In genomic region chr16:31201511-31202401, GRCh38 we compare ENCODE assay signal across 1 cellular context.
TF ChIP-seq lines count a peak whose summit lies in the region.

No MANE protein-coding gene starts in this region.

TF ChIP-seq in K562, 482 proteins besides CTCF, POLR2A, EP300 and RAD21 (continued from another document and continues in another):
- no peak for TF ChIP-seq BRD9 (IDR thresholded peaks at IDR 0.05; ENCODE audit: low read depth, partially characterized antibody)
- no peak; the same call in 1 of the 2 replicates for TF ChIP-seq ZNF263 (CRISPR knock-in tag; IDR thresholded peaks at IDR 0.05; ENCODE audit: borderline replicate concordance)
- TF ChIP-seq DACH1 (IDR thresholded peaks at IDR 0.05; ENCODE audit: partially characterized antibody): no peak
- no peak for TF ChIP-seq ZNF696 (CRISPR knock-in tag; conservative IDR thresholded peaks at IDR 0.05)
- TF ChIP-seq GABPB1 (CRISPR knock-in tag; IDR thresholded peaks at IDR 0.05): no peak; the same call in none of the 2 replicates
- TF ChIP-seq CHD2 (IDR thresholded peaks at IDR 0.05; ENCODE audit: low read depth, low read length): peak; percentile 92
- TF ChIP-seq E2F3 (CRISPR knock-in tag; IDR thresholded peaks at IDR 0.05): no peak
- no peak for TF ChIP-seq ARID3A (IDR thresholded peaks at IDR 0.05; ENCODE audit: borderline replicate concordance, low read depth, low read length)
- TF ChIP-seq ZNF384 (IDR thresholded peaks at IDR 0.05; ENCODE audit: low read depth, low read length): no peak
- TF ChIP-seq SMAD1 (IDR thresholded peaks at IDR 0.05; ENCODE audit: low read depth, low read length, partially characterized antibody): no peak
- TF ChIP-seq RBM39 (optimal IDR thresholded peaks at IDR 0.05; ENCODE audit: low read depth, low read length): no peak
- no peak for TF ChIP-seq PKNOX1 (IDR thresholded peaks at IDR 0.05)
- no peak for TF ChIP-seq ZBTB1 (CRISPR knock-in tag; IDR thresholded peaks at IDR 0.05; ENCODE audit: borderline replicate concordance, low read depth)
- TF ChIP-seq THAP7 (CRISPR knock-in tag; IDR thresholded peaks at IDR 0.05): no peak
- no peak for TF ChIP-seq RFX1 (IDR thresholded peaks at IDR 0.05)
- TF ChIP-seq L3MBTL2 (IDR thresholded peaks at IDR 0.05): no peak
- TF ChIP-seq USF2 (CRISPR knock-in tag; IDR thresholded peaks at IDR 0.05): no peak
- TF ChIP-seq SIN3B (IDR thresholded peaks at IDR 0.05; ENCODE audit: low read depth): no peak
- peak; percentile 55 for TF ChIP-seq ARID4B (CRISPR knock-in tag; IDR thresholded peaks at IDR 0.05)
- no peak for TF ChIP-seq ZBTB34 (CRISPR knock-in tag; IDR thresholded peaks at IDR 0.05)
- no peak for TF ChIP-seq RBM34 (IDR thresholded peaks at IDR 0.05; ENCODE audit: borderline replicate concordance, insufficient read depth, low read length)
- no peak for TF ChIP-seq GMEB1 (CRISPR knock-in tag; IDR thresholded peaks at IDR 0.05)
- no peak for TF ChIP-seq RHOXF2B (CRISPR knock-in tag; conservative IDR thresholded peaks at IDR 0.05)
- no peak for TF ChIP-seq SNIP1 (IDR thresholded peaks at IDR 0.05; ENCODE audit: low read depth)
- TF ChIP-seq GTF2E2 (tag; IDR thresholded peaks at IDR 0.05): no peak
- no peak for TF ChIP-seq CBX8 (IDR thresholded peaks at IDR 0.05; ENCODE audit: borderline replicate concordance, extremely low read depth, low read depth, low read length, poor library complexity, severe bottlenecking)
- TF ChIP-seq THRA (IDR thresholded peaks at IDR 0.05): no peak
- peak in 1 of 2 experiments; percentile 54; a peak in 1 of 4 replicates for TF ChIP-seq TEAD1 (CRISPR knock-in tag; IDR thresholded peaks at IDR 0.05)
- peak in 1 of 2 experiments; percentile 18; a peak in 1 of 3 replicates for TF ChIP-seq CBX3 (IDR thresholded peaks at IDR 0.05; ENCODE audit: borderline replicate concordance in 1 of 2, low read length in 2 of 2)
- no peak for TF ChIP-seq EWSR1 (IDR thresholded peaks at IDR 0.05; ENCODE audit: borderline replicate concordance, low read depth, partially characterized antibody)
- no peak for TF ChIP-seq KLF1 (tag; IDR thresholded peaks at IDR 0.05)
- TF ChIP-seq HSF4 (CRISPR knock-in tag; IDR thresholded peaks at IDR 0.05; ENCODE audit: borderline replicate concordance): no peak
- TF ChIP-seq ZNF407 (IDR thresholded peaks at IDR 0.05; ENCODE audit: low read depth): no peak
- no peak for TF ChIP-seq ZKSCAN3 (CRISPR knock-in tag; IDR thresholded peaks at IDR 0.05)
- no peak for TF ChIP-seq KLF10 (CRISPR knock-in tag; IDR thresholded peaks at IDR 0.05)
